ENCODE assay signal across 12 cellular contexts in genomic region chr1:82226198-82226505, GRCh38.
DNase-seq lines count a peak whose midpoint lies in the region; ATAC-seq, FAIRE-seq and TF ChIP-seq lines count a peak whose summit lies in the region.
"Had no signal": no experiment of that assay in that cellular context is flagged by ENCODE, and none has a peak within 500 bp of the region (broad histone marks: within the 10 kb centered on the region; RNA-seq: fewer than 3 reads in every experiment).

No MANE protein-coding gene starts in this region.

- H3K36me3 ChIP-seq in ascending aorta (no peaks in the 10 kb centered on the region), pancreas (no peaks in the 10 kb centered on the region)

- intact Hi-C loops in ascending aorta (cut with DNase I): loop anchor here (2.0 kb wide), 1 partner anchor 425 kb away; the partner anchor contains the start of gene ADGRL2
- intact Hi-C loops in pancreas (cut with DNase I): no loop called here

- H3K4me1 ChIP-seq in ascending aorta (peaks cover 10 to 20% of the 10 kb centered on the region in 2 donors), pancreas (peaks cover 6 to 12% (median 6%) of the 10 kb centered on the region in 3 donors)

- H3K4me3 ChIP-seq in ascending aorta (no peak overlapping the region), pancreas (no peak overlapping the region)
- H3K4me3 ChIP-seq: K562, skin epidermis had no signal

- FAIRE-seq in pancreas (lab: Jason Lieb, UNC): no peak
- FAIRE-seq: K562 had no signal

- peak; percentile 34 for DNase-seq in NCI-H1436 treated with DMSO at 0.1 percent for 48 hours (lab: John Stamatoyannopoulos, UW)
- no peak for DNase-seq in ascending aorta (ENCODE audit: low spot score in 2 of 2)
- no peak for DNase-seq in pancreas
- DNase-seq in activated effector memory CD4-positive, alpha-beta T cell treated with anti-CD3 and anti-CD28 coated beads, Interleukin-2, amount 50 U/mL, for 16 hours: no peak
- DNase-seq in NK-92 treated with Interleukin-12 subunit alpha and Interleukin-12 subunit beta, amount 100 ng/mL, for 24 hours (lab: John Stamatoyannopoulos, UW): no peak
- DNase-seq in occipital lobe (lab: John Stamatoyannopoulos, UW): no peak
- DNase-seq: activated CD8-positive, alpha-beta memory T cell treated with anti-CD3 and anti-CD28 coated beads for 24 hours; activated naive CD8-positive, alpha-beta T cell treated with anti-CD3 and anti-CD28 coated beads for 36 hours; effector memory CD4-positive, alpha-beta T cell had no signal

- WGBS in pancreas, 2 donors: 62 to 88% methylated on average over 1 of the region's 1 CpG

- H3K27me3 ChIP-seq in ascending aorta (no peaks in the 10 kb centered on the region), pancreas (no peaks in the 10 kb centered on the region)

- peak overlapping the region; percentile 74 to 75 for H3K27ac ChIP-seq in ascending aorta
- peak overlapping the region in 3 of 4 donors; percentile 2 to 4 (median 2) for H3K27ac ChIP-seq in pancreas

- no peaks in the 10 kb centered on the region for H3K9me3 ChIP-seq in ascending aorta
- no peaks in the 10 kb centered on the region for H3K9me3 ChIP-seq in pancreas

- TF ChIP-seq CTCF in ascending aorta (IDR thresholded peaks at IDR 0.05) (no peak), pancreas (IDR thresholded peaks at IDR 0.05) (no peak)

- ATAC-seq in GM19463 (IDR thresholded peaks at IDR 0.05; ENCODE audit: unreplicated experiment) (peak; percentile 34), pancreas (peak in 2 of 4 donors; percentile 14 to 19)
- ATAC-seq: K562 had no signal
